ENCODE assay signal across 1 cellular context in genomic region chr13:52454825-52455676, GRCh38.
TF ChIP-seq lines count a peak whose summit lies in the region.

A gene with protein sequence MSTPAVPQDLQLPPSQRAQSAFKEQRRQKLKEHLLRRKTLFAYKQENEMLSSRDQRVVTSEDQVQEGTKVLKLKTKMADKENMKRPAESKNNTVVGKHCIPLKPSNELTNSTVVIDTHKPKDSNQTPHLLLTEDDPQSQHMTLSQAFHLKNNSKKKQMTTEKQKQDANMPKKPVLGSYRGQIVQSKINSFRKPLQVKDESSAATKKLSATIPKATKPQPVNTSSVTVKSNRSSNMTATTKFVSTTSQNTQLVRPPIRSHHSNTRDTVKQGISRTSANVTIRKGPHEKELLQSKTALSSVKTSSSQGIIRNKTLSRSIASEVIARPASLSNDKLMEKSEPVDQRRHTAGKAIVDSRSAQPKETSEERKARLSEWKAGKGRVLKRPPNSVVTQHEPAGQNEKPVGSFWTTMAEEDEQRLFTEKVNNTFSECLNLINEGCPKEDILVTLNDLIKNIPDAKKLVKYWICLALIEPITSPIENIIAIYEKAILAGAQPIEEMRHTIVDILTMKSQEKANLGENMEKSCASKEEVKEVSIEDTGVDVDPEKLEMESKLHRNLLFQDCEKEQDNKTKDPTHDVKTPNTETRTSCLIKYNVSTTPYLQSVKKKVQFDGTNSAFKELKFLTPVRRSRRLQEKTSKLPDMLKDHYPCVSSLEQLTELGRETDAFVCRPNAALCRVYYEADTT (plus strand): TSS chr13:52455478. CDS start chr13:52455557, 79 bp downstream.

TF ChIP-seq in HepG2, 621 proteins besides CTCF, POLR2A, EP300 and RAD21 (continued from another document and continues in another):
- no peak for TF ChIP-seq ZBTB46 (CRISPR knock-in tag; IDR thresholded peaks at IDR 0.05; ENCODE audit: borderline replicate concordance)
- 0 out of 2 replicates have a peak, but pooled peaks have one; percentile 44 for TF ChIP-seq ZNF878 (CRISPR knock-in tag; IDR thresholded peaks at IDR 0.05)
- TF ChIP-seq HNF4G (IDR thresholded peaks at IDR 0.05; ENCODE audit: borderline replicate concordance, low read depth, low read length), result no peak
- TF ChIP-seq HNF4G (CRISPR knock-in tag; IDR thresholded peaks at IDR 0.05; ENCODE audit: borderline replicate concordance, low read depth), result no peak
- no peak for TF ChIP-seq ZXDC (CRISPR knock-in tag; IDR thresholded peaks at IDR 0.05)
- peak; percentile 59 for TF ChIP-seq CREB1 (IDR thresholded peaks at IDR 0.05)
- peak; percentile 75 for TF ChIP-seq CREB1 (CRISPR knock-in tag; IDR thresholded peaks at IDR 0.05)
- TF ChIP-seq ZMAT3 (CRISPR knock-in tag; conservative IDR thresholded peaks at IDR 0.05), result no peak; the same call in 1 of the 2 replicates
- no peak for TF ChIP-seq ATF1 (CRISPR knock-in tag; IDR thresholded peaks at IDR 0.05)
- no peak for TF ChIP-seq SP2 (CRISPR knock-in tag; IDR thresholded peaks at IDR 0.05)
- TF ChIP-seq ZNF576 (CRISPR knock-in tag; IDR thresholded peaks at IDR 0.05), result peak; percentile 84; the same call in 1 of the 2 replicates
- TF ChIP-seq MAF1 (CRISPR knock-in tag; IDR thresholded peaks at IDR 0.05; ENCODE audit: borderline replicate concordance), result no peak
- no peak for TF ChIP-seq HMG20B (CRISPR knock-in tag; conservative IDR thresholded peaks at IDR 0.05)
- no peak for TF ChIP-seq ETS1 (CRISPR knock-in tag; IDR thresholded peaks at IDR 0.05)
- no peak; the same call in none of the 2 replicates for TF ChIP-seq MED1 (CRISPR knock-in tag; IDR thresholded peaks at IDR 0.05)
- TF ChIP-seq PHF5A (CRISPR knock-in tag; IDR thresholded peaks at IDR 0.05; ENCODE audit: low read depth, unreplicated experiment), result no peak
- no peak for TF ChIP-seq AGO2 (optimal IDR thresholded peaks at IDR 0.05; ENCODE audit: low read depth, low read length)
- no peak; the same call in 1 of the 2 replicates for TF ChIP-seq ZNF510 (CRISPR knock-in tag; IDR thresholded peaks at IDR 0.05; ENCODE audit: low read depth)
- TF ChIP-seq ZNF260 (CRISPR knock-in tag; IDR thresholded peaks at IDR 0.05; ENCODE audit: borderline replicate concordance, low read depth), result no peak
- no peak for TF ChIP-seq CENPT (CRISPR knock-in tag; IDR thresholded peaks at IDR 0.05; ENCODE audit: low read depth)
- TF ChIP-seq SP4 (CRISPR knock-in tag; IDR thresholded peaks at IDR 0.05), result 0 out of 2 replicates have a peak, but pooled peaks have one; percentile 69
- no peak for TF ChIP-seq AGO1 (IDR thresholded peaks at IDR 0.05; ENCODE audit: low read depth, low read length, poor library complexity, severe bottlenecking)
- no peak for TF ChIP-seq ZNF766 (CRISPR knock-in tag; IDR thresholded peaks at IDR 0.05; ENCODE audit: borderline replicate concordance)
- TF ChIP-seq ZKSCAN8 (CRISPR knock-in tag; IDR thresholded peaks at IDR 0.05; ENCODE audit: borderline replicate concordance), result no peak
- 0 out of 2 replicates have a peak, but pooled peaks have one; percentile 9 for TF ChIP-seq ZNF232 (CRISPR knock-in tag; IDR thresholded peaks at IDR 0.05; ENCODE audit: borderline replicate concordance)
- no peak for TF ChIP-seq ZNF354B (CRISPR knock-in tag; IDR thresholded peaks at IDR 0.05)
- TF ChIP-seq ZNF646 (CRISPR knock-in tag; IDR thresholded peaks at IDR 0.05), result no peak
- no peak for TF ChIP-seq SRF (IDR thresholded peaks at IDR 0.05; ENCODE audit: low read depth, low read length)
- TF ChIP-seq GPBP1L1 (CRISPR knock-in tag; IDR thresholded peaks at IDR 0.05), result no peak
- no peak for TF ChIP-seq ZBTB49 (CRISPR knock-in tag; IDR thresholded peaks at IDR 0.05; ENCODE audit: borderline replicate concordance)
- no peak for TF ChIP-seq SP5 (CRISPR knock-in tag; IDR thresholded peaks at IDR 0.05; ENCODE audit: borderline replicate concordance, low read depth)
- no peak for TF ChIP-seq ARNT (IDR thresholded peaks at IDR 0.05)
- 0 out of 2 replicates have a peak, but pooled peaks have one; percentile 25 for TF ChIP-seq ZNF772 (CRISPR knock-in tag; IDR thresholded peaks at IDR 0.05)
- TF ChIP-seq ZNF746 (CRISPR knock-in tag; IDR thresholded peaks at IDR 0.05), result peak; percentile 13; the same call in 1 of the 2 replicates
- peak; percentile 95 for TF ChIP-seq ZFX (CRISPR knock-in tag; IDR thresholded peaks at IDR 0.05; ENCODE audit: low read depth)
- no peak for TF ChIP-seq TBL1XR1 (IDR thresholded peaks at IDR 0.05; ENCODE audit: borderline replicate concordance, low read length, partially characterized antibody)
- TF ChIP-seq BCLAF1 (IDR thresholded peaks at IDR 0.05), result no peak
- TF ChIP-seq SKI (IDR thresholded peaks at IDR 0.05; ENCODE audit: partially characterized antibody), result peak; percentile 84
